17 cellular contexts compared by ENCODE assay signal in the genomic region with DNA sequence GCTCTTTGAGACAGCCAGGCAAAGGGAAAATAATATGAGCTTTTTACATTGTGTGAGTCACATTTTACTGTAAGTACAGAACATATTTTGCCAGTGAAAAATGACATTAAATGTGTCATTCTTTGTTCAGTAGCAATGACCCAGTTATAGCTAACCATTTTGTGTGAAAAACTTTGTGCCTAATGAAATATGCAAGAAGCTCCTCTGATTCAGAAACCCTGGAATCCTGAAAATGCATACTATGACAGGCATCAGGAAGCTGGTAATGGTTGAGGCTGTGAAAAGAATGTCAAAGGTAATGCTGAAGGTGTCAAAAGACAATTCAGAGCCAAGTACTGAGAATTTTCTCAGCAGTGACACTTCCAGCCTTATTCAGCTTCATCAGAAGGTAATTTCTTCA.
DNase-seq lines count a peak whose midpoint lies in the region; TF ChIP-seq lines count a peak whose summit lies in the region.
"Had no signal": no experiment of that assay in that cellular context is flagged by ENCODE, and none has a peak within 500 bp of the region (broad histone marks: within the 10 kb centered on the region; RNA-seq: fewer than 3 reads in every experiment).

No MANE protein-coding gene starts in this region.

- peak; percentile 12 for DNase-seq in HPDE6-E6E7 (ENCODE audit: extremely low spot score)
- DNase-seq in SJSA1 (ENCODE audit: low read depth in 1 of 2, low spot score in 2 of 2) = peak; percentile 57 to 91
- peak; percentile 93 for DNase-seq in glomerular visceral epithelial cell (ENCODE audit: extremely low spot score)
- peak; percentile 98 for DNase-seq in renal cortical epithelial cell (ENCODE audit: low read depth)
- DNase-seq in neural progenitor cell (ENCODE audit: low spot score) = no peak
- DNase-seq in NCI-H774 (lab: John Stamatoyannopoulos, UW) = no peak
- DNase-seq in activated naive CD4-positive, alpha-beta T cell (lab: John Stamatoyannopoulos, UW) = no peak
- DNase-seq in cerebellar nuclear complex (lab: John Stamatoyannopoulos, UW) = no peak
- DNase-seq: activated CD4-positive, alpha-beta T cell treated with anti-CD3 and anti-CD28 coated beads, Interleukin-2, amount 50 U/mL, for 4 hours; COR-L47; effector CD4-positive, alpha-beta T cell; hypothalamus; naive thymus-derived CD4-positive, alpha-beta T cell; NCI-H1048; T-cell had no signal

- H3K27ac Mint-ChIP-seq in neural progenitor cell = no peak overlapping the region
- H3K27ac Mint-ChIP-seq: activated naive CD8-positive, alpha-beta T cell; naive thymus-derived CD4-positive, alpha-beta T cell; stimulated activated memory B cell treated with anti-CD40 and anti-IgM and Interleukin-4, amounts not matched to agents 10 μg/mL and 1 μg/mL and 100 μg/mL, for 72 hours; T-cell had no signal

- H3K4me1 ChIP-seq in SJSA1 (replicated peaks) = peaks cover 31% of the 10 kb centered on the region
- peaks cover 7% of the 10 kb centered on the region for H3K4me1 ChIP-seq in neural progenitor cell

- H3F3A ChIP-seq in neural progenitor cell (ENCODE audit: low read depth) = no peaks in the 10 kb centered on the region

- no peak overlapping the region for H3K9ac ChIP-seq in neural progenitor cell

- no peak overlapping the region for H3K4me2 ChIP-seq in neural progenitor cell

- peaks cover 7% of the 10 kb centered on the region for H3K4me1 Mint-ChIP-seq in neural progenitor cell
- H3K4me1 Mint-ChIP-seq: naive thymus-derived CD4-positive, alpha-beta T cell; stimulated activated memory B cell treated with anti-CD40 and anti-IgM and Interleukin-4, amounts not matched to agents 10 μg/mL and 1 μg/mL and 100 μg/mL, for 72 hours; T-cell had no signal

- no peaks in the 10 kb centered on the region for H4K20me1 ChIP-seq in neural progenitor cell (ENCODE audit: low read depth)

- H3K27me3 Mint-ChIP-seq in neural progenitor cell (ENCODE audit: insufficient read depth, low read depth) = no peaks in the 10 kb centered on the region
- H3K27me3 Mint-ChIP-seq: stimulated activated memory B cell treated with anti-CD40 and anti-IgM and Interleukin-4, amounts not matched to agents 10 μg/mL and 1 μg/mL and 100 μg/mL, for 72 hours; T-cell had no signal

- H3K9me3 Mint-ChIP-seq in neural progenitor cell = no peaks in the 10 kb centered on the region
- H3K9me3 Mint-ChIP-seq: stimulated activated memory B cell treated with anti-CD40 and anti-IgM and Interleukin-4, amounts not matched to agents 10 μg/mL and 1 μg/mL and 100 μg/mL, for 72 hours had no signal

- H3K4me3 ChIP-seq in SJSA1 = no peak overlapping the region
- H3K4me3 ChIP-seq in neural progenitor cell = no peak overlapping the region

- no peak for TF ChIP-seq CTCF in neural progenitor cell (IDR thresholded peaks at IDR 0.05)

- H2AFZ ChIP-seq in neural progenitor cell (replicated peaks) = no peak overlapping the region

- H3K27ac ChIP-seq in SJSA1 (peak overlapping the region; percentile 99), neural progenitor cell (no peak overlapping the region)

- no peak overlapping the region for H3K4me3 Mint-ChIP-seq in neural progenitor cell
- H3K4me3 Mint-ChIP-seq: activated naive CD8-positive, alpha-beta T cell; naive thymus-derived CD4-positive, alpha-beta T cell; stimulated activated memory B cell treated with anti-CD40 and anti-IgM and Interleukin-4, amounts not matched to agents 10 μg/mL and 1 μg/mL and 100 μg/mL, for 72 hours; T-cell had no signal

- H3K79me2 ChIP-seq in neural progenitor cell (ENCODE audit: low read depth) = no peaks in the 10 kb centered on the region

- H3K27me3 ChIP-seq in SJSA1 (replicated peaks) (no peaks in the 10 kb centered on the region), neural progenitor cell (no peaks in the 10 kb centered on the region)

- H3K36me3 Mint-ChIP-seq in neural progenitor cell = no peaks in the 10 kb centered on the region
- H3K36me3 Mint-ChIP-seq: activated naive CD8-positive, alpha-beta T cell; naive thymus-derived CD4-positive, alpha-beta T cell; stimulated activated memory B cell treated with anti-CD40 and anti-IgM and Interleukin-4, amounts not matched to agents 10 μg/mL and 1 μg/mL and 100 μg/mL, for 72 hours; T-cell had no signal

- H3K36me3 ChIP-seq in SJSA1 (no peaks in the 10 kb centered on the region), neural progenitor cell (no peaks in the 10 kb centered on the region)

- no peaks in the 10 kb centered on the region for H3K9me3 ChIP-seq in SJSA1 (replicated peaks)
- H3K9me3 ChIP-seq in neural progenitor cell (ENCODE audit: low read depth) = no peaks in the 10 kb centered on the region

Comparison
In these comparisons a context has a peak if more than half of its experiments do, and no peak if none do; other contexts are left out.
1. DNase-seq: peak in HPDE6-E6E7 (single experiment), SJSA1 (2 of 2), glomerular visceral epithelial cell (single experiment) and renal cortical epithelial cell (single experiment); none in neural progenitor cell (single experiment), NCI-H774 (single experiment), activated naive CD4-positive, alpha-beta T cell (0 of 4) and cerebellar nuclear complex (0 of 2).